Comparison of ENCODE assay signal across 9 cellular contexts in the genomic region with DNA sequence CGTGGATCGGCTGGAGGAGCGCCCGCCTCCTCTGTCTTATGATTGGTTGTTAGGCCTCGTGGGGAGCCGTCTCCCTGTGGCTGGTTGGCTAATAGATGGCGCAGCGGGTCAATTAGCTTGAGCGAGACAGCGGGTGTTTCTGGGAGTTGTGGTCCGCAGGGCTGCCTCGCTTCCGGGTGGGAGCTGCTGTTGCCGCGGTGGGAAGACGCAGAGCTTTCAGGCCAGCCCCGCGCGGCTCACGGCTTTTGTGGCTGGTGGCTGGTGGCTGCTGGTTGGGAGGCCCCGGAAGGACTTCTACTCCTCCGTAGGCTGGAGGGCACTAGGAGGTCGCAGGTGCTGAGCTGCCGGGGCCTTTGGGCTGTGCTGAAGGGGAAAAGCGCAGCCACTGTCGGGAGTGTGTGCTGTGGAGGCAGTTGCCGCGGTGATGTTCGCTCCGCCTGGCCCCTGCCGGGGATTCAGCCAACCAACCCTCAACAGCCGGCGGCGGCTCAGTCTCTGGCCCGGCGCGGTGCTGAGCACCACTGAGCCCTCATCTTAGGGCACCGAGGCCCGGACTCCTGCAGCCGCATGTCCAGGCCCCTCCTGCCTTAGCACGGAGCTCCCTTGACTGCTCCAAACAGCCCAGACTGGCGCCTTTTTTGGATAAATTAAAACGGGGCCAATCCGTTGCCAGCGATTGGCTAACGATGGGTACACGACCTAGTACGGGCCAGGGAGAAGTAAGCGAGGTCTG. TPM values are rescaled to one million over a fixed set of nuclear protein-coding genes. Genes with fewer than 3 reads are reported as not detected.
DNase-seq lines count a peak whose midpoint lies in the region; ATAC-seq, FAIRE-seq and TF ChIP-seq lines count a peak whose summit lies in the region.
"Had no signal": no experiment of that assay in that cellular context is flagged by ENCODE, and none has a peak within 500 bp of the region (broad histone marks: within the 10 kb centered on the region; RNA-seq: fewer than 3 reads in every experiment).

No MANE protein-coding gene starts in this region.

- peak; percentile 37 for FAIRE-seq in kidney (lab: Jason Lieb, UNC)
- FAIRE-seq: colon had no signal

- H3K4me3 ChIP-seq in AG10803 (ENCODE audit: low read length) (peak overlapping the region; percentile 95), kidney (ENCODE audit: low read length in 2 of 2) (peak overlapping the region; percentile 98 to 100)

- no peaks in the 10 kb centered on the region for H3K9me3 ChIP-seq in kidney (ENCODE audit: control insufficient read depth in 1 of 2, low read length in 2 of 2)

- peaks cover 8 to 13% of the 10 kb centered on the region in 2 donors for H3K4me1 ChIP-seq in kidney (ENCODE audit: control insufficient read depth in 1 of 2, insufficient read depth in 1 of 2, low read depth in 1 of 2, low read length in 2 of 2)

- no peaks in the 10 kb centered on the region for H3K36me3 ChIP-seq in kidney (ENCODE audit: control insufficient read depth in 1 of 2, insufficient read depth in 2 of 2, low read length in 2 of 2)

- H3K27ac ChIP-seq in kidney (ENCODE audit: low read depth in 2 of 2, low read length in 2 of 2) = peak overlapping the region; percentile 92 to 97

- TF ChIP-seq CTCF in AG10803 (conservative IDR thresholded peaks at IDR 0.05; ENCODE audit: low read length) = 0 out of 2 replicates have a peak, but pooled peaks have one; percentile 0
- TF ChIP-seq CTCF in kidney (IDR thresholded peaks at IDR 0.05; ENCODE audit: borderline replicate concordance, extremely low read depth, insufficient read depth) = no peak

- ATAC-seq in GM19035 (IDR thresholded peaks at IDR 0.05; ENCODE audit: unreplicated experiment) (peak; percentile 84), HG03342 (IDR thresholded peaks at IDR 0.05; ENCODE audit: unreplicated experiment) (peak; percentile 86)
- peak; percentile 85 to 88 for ATAC-seq in activated CD4-positive, CD25-positive, alpha-beta regulatory T cell treated with anti-CD3 and anti-CD28 coated beads, Interleukin-2, amount 50 U/mL, for 24 hours

- peak overlapping the region; percentile 55 to 89 for H3K9ac ChIP-seq in kidney (ENCODE audit: low read length in 2 of 2)

- intact Hi-C loops in kidney (cut with DNase I) = no loop called here

- DNase-seq in AG10803 (ENCODE audit: low read depth) (peak; percentile 97), NCI-H345 treated with DMSO at 0.1 percent for 48 hours (lab: John Stamatoyannopoulos, UW; ENCODE audit: unreplicated experiment) (peak; percentile 91), cerebellum (ENCODE audit: low spot score) (peak; percentile 95), kidney (peak; percentile 98)
- DNase-seq in stimulated activated CD4-positive, alpha-beta T cell treated with anti-CD3 and anti-CD28 coated beads, Interleukin-15, amount 100 ng/mL, for 1 hour (ENCODE audit: low read depth in 1 of 2, low spot score in 1 of 2) = peak; percentile 85

RNA-seq across cellular contexts. Expression of a gene that starts 0.7 kb away (rescaled TPM):
- total RNA-seq in cerebellum (0.82 TPM), kidney (6.6 TPM)
- 9.2 TPM for polyA plus RNA-seq in kidney (ENCODE audit: insufficient read depth, low read depth, low replicate concordance)

RNA-seq across cellular contexts. Expression of a gene that starts 24.9 kb away (rescaled TPM):
- total RNA-seq in cerebellum (36.2 TPM), kidney (52.5 TPM)
- 70.4 TPM for polyA plus RNA-seq in kidney (ENCODE audit: insufficient read depth, low read depth, low replicate concordance)

Comparison
In these comparisons a context has a peak if more than half of its experiments do, and no peak if none do; other contexts are left out.
1. Peak in every context shown above with its lines: DNase-seq, ATAC-seq, H3K4me3 ChIP-seq and H3K27ac ChIP-seq.